In genomic region chr18:51541230-51541629, GRCh38 we compare ENCODE assay signal across 1 cellular context.
TF ChIP-seq lines count a peak whose summit lies in the region.

No MANE protein-coding gene starts in this region.

TF ChIP-seq in GM12878, 131 proteins besides CTCF, POLR2A, EP300 and RAD21 (continued from another document):
- TF ChIP-seq E2F4 (IDR thresholded peaks at IDR 0.05; ENCODE audit: low read depth, low read length): no peak
- TF ChIP-seq PRDM15 (CRISPR knock-in tag; IDR thresholded peaks at IDR 0.05): no peak
- TF ChIP-seq SIX5 (IDR thresholded peaks at IDR 0.05; ENCODE audit: low read depth, low read length, severe bottlenecking): no peak
- no peak for TF ChIP-seq E2F8 (IDR thresholded peaks at IDR 0.05; ENCODE audit: low read depth, partially characterized antibody)
- no peak for TF ChIP-seq STAT1 (conservative IDR thresholded peaks at IDR 0.05)
